28 cellular contexts compared by ENCODE assay signal in the genomic region with DNA sequence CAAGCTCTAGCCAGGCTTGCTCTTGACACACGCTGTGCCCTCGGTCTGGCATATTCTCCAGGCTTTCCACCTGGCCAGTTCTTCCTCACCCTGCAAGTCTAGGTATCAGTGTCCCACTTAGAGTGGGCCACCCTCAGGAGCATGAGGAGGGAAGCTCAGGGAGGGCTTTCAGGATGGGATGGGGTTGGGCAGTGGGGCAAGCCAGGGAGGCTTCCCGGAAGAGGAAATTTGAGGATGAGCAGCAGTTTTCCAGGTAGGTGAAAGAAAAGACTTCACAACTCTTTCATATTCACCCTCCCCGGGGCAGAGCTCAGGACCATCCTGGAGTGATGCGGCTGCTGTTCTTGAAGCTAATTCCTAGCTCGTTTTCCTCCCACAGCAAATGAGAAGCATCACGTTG.
"Had no signal": no experiment of that assay in that cellular context is flagged by ENCODE, and none has a peak within 500 bp of the region (broad histone marks: within the 10 kb centered on the region; RNA-seq: fewer than 3 reads in every experiment).

No MANE protein-coding gene starts in this region.

- FAIRE-seq: endometrium, small intestine had no signal

- H3K4me3 Mint-ChIP-seq: activated CD4-positive, alpha-beta memory T cell treated with anti-CD3 and anti-CD28 coated beads, Interleukin-2, amount 10 ng/mL, durations not matched to agents 7 days and 5 days; activated CD4-positive, alpha-beta T cell treated with anti-CD3 and anti-CD28 coated beads, Interleukin-2, amount 10 ng/mL, durations not matched to agents 7 days and 5 days; activated naive CD8-positive, alpha-beta T cell treated with anti-CD3 and anti-CD28 coated beads, Interleukin-2, amount 50 U/mL, for 24 hours; activated T-cell treated with anti-CD3 and anti-CD28 coated beads, Interleukin-2, amount 50 U/mL, for 24 hours; dendritic cell treated with granulocyte-macrophage colony-stimulating factor and Interleukin-4, amounts not matched to agents 40 ng/mL and 50 ng/mL, for 4 days; nephron; stimulated activated memory B cell treated with anti-CD40 and anti-IgM and Interleukin-4, amounts not matched to agents 10 μg/mL and 1 μg/mL and 100 μg/mL, for 72 hours; stimulated activated naive CD8-positive, alpha-beta T cell treated with anti-CD3 and anti-CD28 coated beads, Interleukin-15, amount 100 ng/mL, for 72 hours had no signal

- H3K4me1 Mint-ChIP-seq: stimulated activated memory B cell treated with anti-CD40 and anti-IgM and Interleukin-4, amounts not matched to agents 10 μg/mL and 1 μg/mL and 100 μg/mL, for 72 hours had no signal

- H3K27ac ChIP-seq: breast epithelium, epithelial cell of prostate, esophagus squamous epithelium, left ventricle myocardium inferior, parathyroid adenoma, psoas muscle, sigmoid colon, tibial artery had no signal

- H3K27ac Mint-ChIP-seq: activated CD4-positive, alpha-beta memory T cell treated with anti-CD3 and anti-CD28 coated beads, Interleukin-2, amount 10 ng/mL, durations not matched to agents 7 days and 5 days; activated CD4-positive, alpha-beta T cell treated with anti-CD3 and anti-CD28 coated beads, Interleukin-2, amount 10 ng/mL, durations not matched to agents 7 days and 5 days; activated naive CD8-positive, alpha-beta T cell treated with anti-CD3 and anti-CD28 coated beads, Interleukin-2, amount 50 U/mL, for 24 hours; activated T-cell treated with anti-CD3 and anti-CD28 coated beads, Interleukin-2, amount 50 U/mL, for 24 hours; dendritic cell treated with granulocyte-macrophage colony-stimulating factor and Interleukin-4, amounts not matched to agents 40 ng/mL and 50 ng/mL, for 4 days; nephron; stimulated activated memory B cell treated with anti-CD40 and anti-IgM and Interleukin-4, amounts not matched to agents 10 μg/mL and 1 μg/mL and 100 μg/mL, for 72 hours; stimulated activated naive CD8-positive, alpha-beta T cell treated with anti-CD3 and anti-CD28 coated beads, Interleukin-15, amount 100 ng/mL, for 72 hours had no signal

- DNase-seq: activated CD4-positive, alpha-beta memory T cell treated with anti-CD3 and anti-CD28 coated beads, Interleukin-2, amount 10 ng/mL, durations not matched to agents 7 days and 5 days; activated CD4-positive, alpha-beta T cell treated with anti-CD3 and anti-CD28 coated beads, Interleukin-2, amount 10 ng/mL, durations not matched to agents 7 days and 5 days; activated CD8-positive, alpha-beta memory T cell treated with anti-CD3 and anti-CD28 coated beads, Interleukin-2, amount 50 U/mL, for 48 hours; activated gamma-delta T cell; activated naive CD4-positive, alpha-beta T cell treated with anti-CD3 and anti-CD28 coated beads, Interleukin-2, amount 50 U/mL, for 16 hours; activated naive CD8-positive, alpha-beta T cell treated with anti-CD3 and anti-CD28 coated beads, Interleukin-2, amount 50 U/mL, for 24 hours; activated T-cell treated with anti-CD3 and anti-CD28 coated beads, Interleukin-2, amount 50 U/mL, for 24 hours; amygdala; central memory CD4-positive, alpha-beta T cell; effector CD4-positive, alpha-beta T cell; esophagus squamous epithelium; foreskin melanocyte; left ventricle myocardium inferior; psoas muscle; sigmoid colon; small intestine; stimulated activated CD4-positive, alpha-beta T cell treated with anti-CD3 and anti-CD28 coated beads, Interleukin-4, amount 100 ng/mL, for 24 hours; stimulated activated CD8-positive, alpha-beta memory T cell treated with anti-CD3 and anti-CD28 coated beads, Interleukin-4, amount 100 ng/mL, for 48 hours; stimulated activated naive CD8-positive, alpha-beta T cell treated with anti-CD3 and anti-CD28 coated beads, Interleukin-15, amount 100 ng/mL, for 72 hours; tibial artery had no signal

- ATAC-seq: activated naive CD8-positive, alpha-beta T cell treated with anti-CD3 and anti-CD28 coated beads, Interleukin-2, amount 50 U/mL, for 24 hours; psoas muscle; stimulated activated memory B cell treated with anti-CD40 and anti-IgM and Interleukin-4, amounts not matched to agents 10 μg/mL and 1 μg/mL and 100 μg/mL, for 72 hours; stimulated activated naive CD8-positive, alpha-beta T cell treated with anti-CD3 and anti-CD28 coated beads, Interleukin-15, amount 100 ng/mL, for 72 hours had no signal

- H3K36me3 Mint-ChIP-seq: stimulated activated memory B cell treated with anti-CD40 and anti-IgM and Interleukin-4, amounts not matched to agents 10 μg/mL and 1 μg/mL and 100 μg/mL, for 72 hours had no signal

- H3K27me3 Mint-ChIP-seq: activated CD4-positive, alpha-beta T cell treated with anti-CD3 and anti-CD28 coated beads, Interleukin-2, amount 10 ng/mL, durations not matched to agents 7 days and 5 days; activated naive CD8-positive, alpha-beta T cell treated with anti-CD3 and anti-CD28 coated beads, Interleukin-2, amount 50 U/mL, for 24 hours had no signal

- H3K4me3 ChIP-seq: breast epithelium, esophagus squamous epithelium, left ventricle myocardium inferior, lung, psoas muscle, sigmoid colon, tibial artery had no signal
